ENCODE assay signal across 8 cellular contexts in the genomic region with DNA sequence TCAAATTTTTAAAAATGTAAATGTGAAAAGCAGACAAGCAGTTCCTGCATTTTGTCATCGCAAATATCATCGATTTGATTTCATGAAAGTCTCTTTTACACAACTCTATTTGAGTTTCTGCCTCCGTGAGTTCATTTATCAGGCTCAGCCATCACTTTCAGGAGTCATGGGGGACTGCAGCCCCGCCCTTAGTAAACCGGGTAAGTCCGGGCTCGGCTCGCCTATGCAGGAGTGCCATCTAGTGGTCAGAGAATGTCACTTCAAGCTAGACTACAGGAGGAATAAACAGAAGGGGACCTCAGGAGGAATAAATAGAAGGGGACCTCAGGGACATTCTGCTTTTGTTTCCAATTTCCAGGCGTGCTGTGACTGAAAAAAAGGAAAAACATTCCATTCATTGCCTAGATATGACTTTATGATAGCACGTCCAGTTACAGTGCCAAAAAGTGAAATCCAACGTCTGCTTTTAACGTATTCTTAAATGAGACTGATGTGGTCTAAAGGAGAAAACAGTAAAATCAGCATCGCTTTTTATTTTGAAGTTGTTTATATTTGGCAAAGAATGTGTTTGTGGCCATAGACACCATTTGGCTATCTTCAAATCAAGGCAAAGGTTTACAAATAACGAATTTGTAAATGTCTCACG.
A peak's percentile ranks its signal among the peaks of the same experiment; 100 is the strongest.
DNase-seq lines count a peak whose midpoint lies in the region; ATAC-seq, FAIRE-seq and TF ChIP-seq lines count a peak whose summit lies in the region.

No MANE protein-coding gene starts in this region.

- TF ChIP-seq CTCF in GM10266 (IDR thresholded peaks at IDR 0.05; ENCODE audit: control insufficient read depth, insufficient read depth, low read depth, missing control alignments), result peak; percentile 93
- peak; percentile 82 for TF ChIP-seq CTCF in SU-DHL-6 (IDR thresholded peaks at IDR 0.05; ENCODE audit: insufficient read depth, low read length, poor library complexity, severe bottlenecking)
- peak; percentile 82 to 96 (median 92) for TF ChIP-seq CTCF in heart right ventricle (IDR thresholded peaks at IDR 0.05)
- TF ChIP-seq CTCF in prostate gland (IDR thresholded peaks at IDR 0.05), result peak; percentile 77 to 91 (median 83)

- WGBS in heart right ventricle, 2 donors, result 15 to 20% methylated on average over 15 of the region's 15 CpGs
- 7% methylated on average over 15 of the region's 15 CpGs for WGBS in prostate gland

- H3K4me1 ChIP-seq in heart right ventricle (peaks cover 0 to 21% (median 11%) of the 10 kb centered on the region in 9 donors), prostate gland (replicated peaks) (no peaks in the 10 kb centered on the region)

- no peaks in the 10 kb centered on the region for H3F3A ChIP-seq in SU-DHL-6 (ENCODE audit: insufficient read depth)

- no peak for TF ChIP-seq POLR2A in prostate gland (IDR thresholded peaks at IDR 0.05)

- CTCF ChIA-PET in HEK293T (lab: Yijun Ruan, JAX), result interaction anchor here (1.1 to 1.3 kb wide), 2 partner anchors 12 to 200 kb away, joined by 3 to 5 read pairs; no protein-coding TSS in a partner anchor

- H4K20me1 ChIP-seq in SU-DHL-6 (ENCODE audit: low read depth, low read length), result no peaks in the 10 kb centered on the region

- intact Hi-C loops in heart right ventricle (cut with DNase I) (loop anchor here in 3 of 10 donors (2.0 to 10.0 kb wide), 4 partner anchors 112 to 249 kb away; no protein-coding TSS in a partner anchor), prostate gland (cut with DNase I) (no loop called here)

- no peak overlapping the region for H3K9ac ChIP-seq in SU-DHL-6 (ENCODE audit: low read length)

- ATAC-seq in heart right ventricle, result peak; percentile 69 to 91 (median 87)

- no peak for FAIRE-seq in urothelium cell line (lab: Jason Lieb, UNC)

- H3K27ac ChIP-seq in SU-DHL-6 (ENCODE audit: low read depth, low read length) (no peak overlapping the region), heart right ventricle (no peak overlapping the region), prostate gland (no peak overlapping the region)

- H3K9me3 ChIP-seq in SU-DHL-6 (ENCODE audit: insufficient read depth, low read length) (no peaks in the 10 kb centered on the region), heart right ventricle (no peaks in the 10 kb centered on the region), prostate gland (no peaks in the 10 kb centered on the region)

- H3K4me3 ChIP-seq in SU-DHL-6 (ENCODE audit: insufficient read depth, low read length, poor library complexity, severe bottlenecking), result no peak overlapping the region
- H3K4me3 ChIP-seq in heart right ventricle, result peak overlapping the region in 7 of 10 donors; percentile 3 to 44 (median 40)
- H3K4me3 ChIP-seq in prostate gland, result no peak overlapping the region

- POLR2A ChIA-PET in HEK293T (lab: Yijun Ruan, JAX), result no interaction called here

- H3K27me3 ChIP-seq in SU-DHL-6 (ENCODE audit: low read length), result no peaks in the 10 kb centered on the region
- peaks cover 0 to 17% (median 0%) of the 10 kb centered on the region in 7 donors for H3K27me3 ChIP-seq in heart right ventricle
- no peaks in the 10 kb centered on the region for H3K27me3 ChIP-seq in prostate gland (replicated peaks; ENCODE audit: insufficient read depth)

- DNase-seq in GM10266 (ENCODE audit: extremely low spot score) (peak; percentile 72), HEK293T (ENCODE audit: extremely low spot score) (peak; percentile 84), NAMALWA (ENCODE audit: low spot score) (peak; percentile 88), heart right ventricle (peak; percentile 55 to 59), prostate gland (ENCODE audit: low spot score) (peak; percentile 53), urothelium cell line (ENCODE audit: low spot score) (peak; percentile 76)
- DNase-seq in activated naive CD8-positive, alpha-beta T cell treated with anti-CD3 and anti-CD28 coated beads, Interleukin-2, amount 50 U/mL, for 16 hours (ENCODE audit: low read depth, low spot score), result peak; percentile 35

- no peaks in the 10 kb centered on the region for H3K9me2 ChIP-seq in SU-DHL-6 (replicated peaks; ENCODE audit: insufficient read depth, low read length)

- H3K36me3 ChIP-seq in SU-DHL-6 (ENCODE audit: low read length) (no peaks in the 10 kb centered on the region), heart right ventricle (no peaks in the 10 kb centered on the region), prostate gland (no peaks in the 10 kb centered on the region)

- H3K79me2 ChIP-seq in SU-DHL-6 (ENCODE audit: insufficient read depth, low read length), result no peaks in the 10 kb centered on the region

- H3K4me2 ChIP-seq in SU-DHL-6 (ENCODE audit: low read depth, low read length, poor library complexity, severe bottlenecking), result peak overlapping the region; percentile 26

- peak overlapping the region; percentile 17 for H2AFZ ChIP-seq in SU-DHL-6 (ENCODE audit: low read depth, low read length, severe bottlenecking)

TF ChIP-seq in HEK293T, 16 proteins besides CTCF, POLR2A, EP300 and RAD21:
- TF ChIP-seq BHLHE40 (IDR thresholded peaks at IDR 0.05; ENCODE audit: borderline replicate concordance), result no peak
- no peak for TF ChIP-seq NFRKB (IDR thresholded peaks at IDR 0.05)
- TF ChIP-seq FOXA1 (IDR thresholded peaks at IDR 0.05), result no peak
- no peak for TF ChIP-seq ARNT (IDR thresholded peaks at IDR 0.05)
- no peak for TF ChIP-seq L3MBTL2 (conservative IDR thresholded peaks at IDR 0.05)
- TF ChIP-seq, protein P1, sequence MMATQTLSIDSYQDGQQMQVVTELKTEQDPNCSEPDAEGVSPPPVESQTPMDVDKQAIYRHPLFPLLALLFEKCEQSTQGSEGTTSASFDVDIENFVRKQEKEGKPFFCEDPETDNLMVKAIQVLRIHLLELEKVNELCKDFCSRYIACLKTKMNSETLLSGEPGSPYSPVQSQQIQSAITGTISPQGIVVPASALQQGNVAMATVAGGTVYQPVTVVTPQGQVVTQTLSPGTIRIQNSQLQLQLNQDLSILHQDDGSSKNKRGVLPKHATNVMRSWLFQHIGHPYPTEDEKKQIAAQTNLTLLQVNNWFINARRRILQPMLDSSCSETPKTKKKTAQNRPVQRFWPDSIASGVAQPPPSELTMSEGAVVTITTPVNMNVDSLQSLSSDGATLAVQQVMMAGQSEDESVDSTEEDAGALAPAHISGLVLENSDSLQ (IDR thresholded peaks at IDR 0.05), result no peak
- TF ChIP-seq ZNF384 (IDR thresholded peaks at IDR 0.05), result no peak
- no peak for TF ChIP-seq SP1 (IDR thresholded peaks at IDR 0.05)
- TF ChIP-seq TARDBP (IDR thresholded peaks at IDR 0.05), result no peak
- no peak for TF ChIP-seq FOXK2 (IDR thresholded peaks at IDR 0.05)
- no peak for TF ChIP-seq HDGF (IDR thresholded peaks at IDR 0.05; ENCODE audit: borderline replicate concordance)
- TF ChIP-seq SUZ12 (IDR thresholded peaks at IDR 0.05), result no peak
- TF ChIP-seq CTBP1 (IDR thresholded peaks at IDR 0.05; ENCODE audit: borderline replicate concordance), result no peak
- no peak for TF ChIP-seq ELF4 (IDR thresholded peaks at IDR 0.05)
- no peak for TF ChIP-seq LEF1 (IDR thresholded peaks at IDR 0.05; ENCODE audit: borderline replicate concordance)
- no peak for TF ChIP-seq FOXM1 (IDR thresholded peaks at IDR 0.05; ENCODE audit: borderline replicate concordance)

Comparison
In these comparisons a context has a peak if more than half of its experiments do, and no peak if none do; other contexts are left out.
1. DNase-seq: peak in every context shown above with its lines; median percentile 88 in NAMALWA; 84 in HEK293T; 76 in urothelium cell line; 72 in GM10266; 57 in heart right ventricle; 53 in prostate gland; 35 in activated naive CD8-positive, alpha-beta T cell treated with anti-CD3 and anti-CD28 coated beads, Interleukin-2, amount 50 U/mL, for 16 hours.
2. H3K4me3 ChIP-seq: peak in heart right ventricle (7 of 10); none in SU-DHL-6 (single experiment) and prostate gland (0 of 2).
3. Peak in every context shown above with its lines, with median percentiles within 50 percentile points of each other: CTCF ChIP-seq.